14 cellular contexts compared by ENCODE assay signal in genomic region chr22:41907436-41908401, GRCh38. TPM values are rescaled to one million over a fixed set of nuclear protein-coding genes. Genes with fewer than 3 reads are reported as not detected.
DNase-seq lines count a peak whose midpoint lies in the region; ATAC-seq and TF ChIP-seq lines count a peak whose summit lies in the region.
"Had no signal": no experiment of that assay in that cellular context is flagged by ENCODE, and none has a peak within 500 bp of the region (broad histone marks: within the 10 kb centered on the region; RNA-seq: fewer than 3 reads in every experiment).

No MANE protein-coding gene starts in this region.

- TF ChIP-seq POLR2A in GM18951 (IDR thresholded peaks at IDR 0.05; ENCODE audit: extremely low read depth, insufficient read depth, insufficient read length) = peak; percentile 29

- peaks cover 8% of the 10 kb centered on the region for H3K27me3 ChIP-seq in CD4-positive, CD25-positive, alpha-beta regulatory T cell (ENCODE audit: control insufficient read depth, insufficient read depth, low read length)
- peaks cover 31% of the 10 kb centered on the region for H3K27me3 ChIP-seq in RWPE2 (ENCODE audit: insufficient read depth, poor library complexity, severe bottlenecking)

- H3K27ac Mint-ChIP-seq in CD4-positive, CD25-positive, alpha-beta regulatory T cell = peak overlapping the region in 2 of 3 donors; percentile 38 to 69
- H3K27ac Mint-ChIP-seq in immature natural killer cell = peak overlapping the region in 4 of 6 donors; percentile 65 to 81 (median 67)

- peaks cover 33% of the 10 kb centered on the region for H3K27me3 Mint-ChIP-seq in CD4-positive, CD25-positive, alpha-beta regulatory T cell
- peaks cover 7 to 16% (median 7%) of the 10 kb centered on the region in 3 donors for H3K27me3 Mint-ChIP-seq in immature natural killer cell (ENCODE audit: low read depth in 3 of 3)

- in situ Hi-C loops in GM18951 (cut with MboI; ENCODE audit: low sequenced_read_pairs, unreplicated experiment) = no loop called here

- DNase-seq in CD4-positive, CD25-positive, alpha-beta regulatory T cell = no peak
- DNase-seq in RWPE2 (ENCODE audit: low spot score) (no peak), immature natural killer cell (no peak), AG08395 (ENCODE audit: low spot score) (no peak), NCI-H2196 (lab: John Stamatoyannopoulos, UW; ENCODE audit: unreplicated experiment) (no peak)
- DNase-seq: Calu3; mesendoderm; NK-92 treated with Interleukin-12 subunit alpha and Interleukin-12 subunit beta, amount 100 ng/mL, for 24 hours; psoas muscle; stimulated activated CD4-positive, alpha-beta T cell treated with anti-CD3 and anti-CD28 coated beads, Interleukin-4, amount 100 ng/mL, for 24 hours had no signal

- no peak overlapping the region for H3K4me3 ChIP-seq in CD4-positive, CD25-positive, alpha-beta regulatory T cell (ENCODE audit: low read depth, low read length)
- no peak overlapping the region for H3K4me3 ChIP-seq in RWPE2 (ENCODE audit: severe bottlenecking)
- H3K4me3 ChIP-seq: psoas muscle had no signal

- ATAC-seq in CD4-positive, CD25-positive, alpha-beta regulatory T cell (ENCODE audit: low read depth in 2 of 2) = no peak
- ATAC-seq in RWPE2 (ENCODE audit: low read depth) (peak; percentile 11; the same call in 2 of the 3 replicates), GM18858 (IDR thresholded peaks at IDR 0.05; ENCODE audit: unreplicated experiment) (no peak), GM21529 (IDR thresholded peaks at IDR 0.05; ENCODE audit: unreplicated experiment) (no peak)
- ATAC-seq: psoas muscle had no signal

- peaks cover 40% of the 10 kb centered on the region for H3K4me1 ChIP-seq in CD4-positive, CD25-positive, alpha-beta regulatory T cell (ENCODE audit: control insufficient read depth, insufficient read depth, low read length, poor library complexity, severe bottlenecking)
- no peaks in the 10 kb centered on the region for H3K4me1 ChIP-seq in RWPE2 (ENCODE audit: insufficient read depth, poor library complexity, severe bottlenecking)

- H3K36me3 Mint-ChIP-seq in CD4-positive, CD25-positive, alpha-beta regulatory T cell = peaks cover 6% of the 10 kb centered on the region
- H3K36me3 Mint-ChIP-seq in immature natural killer cell = peaks cover 0 to 9% (median 5%) of the 10 kb centered on the region in 3 donors

- H3K9me3 Mint-ChIP-seq in CD4-positive, CD25-positive, alpha-beta regulatory T cell = peaks cover 0 to 3% (median 0%) of the 10 kb centered on the region in 7 donors
- H3K9me3 Mint-ChIP-seq in immature natural killer cell = no peaks in the 10 kb centered on the region

- peaks cover 7% of the 10 kb centered on the region for H3K36me3 ChIP-seq in CD4-positive, CD25-positive, alpha-beta regulatory T cell (ENCODE audit: control insufficient read depth, insufficient read depth, low read length)
- H3K36me3 ChIP-seq in RWPE2 (ENCODE audit: low read depth) = peaks cover 31% of the 10 kb centered on the region

- no peaks in the 10 kb centered on the region for H3K9me3 ChIP-seq in CD4-positive, CD25-positive, alpha-beta regulatory T cell (ENCODE audit: control insufficient read depth in 2 of 2, low read length in 2 of 2)
- no peaks in the 10 kb centered on the region for H3K9me3 ChIP-seq in RWPE2 (ENCODE audit: severe bottlenecking)
- H3K9me3 ChIP-seq: psoas muscle had no signal

- peaks cover 0 to 33% (median 8%) of the 10 kb centered on the region in 4 donors for H3K4me1 Mint-ChIP-seq in CD4-positive, CD25-positive, alpha-beta regulatory T cell
- peaks cover 26 to 27% of the 10 kb centered on the region in 2 donors for H3K4me1 Mint-ChIP-seq in immature natural killer cell

- TF ChIP-seq CTCF in RWPE2 (IDR thresholded peaks at IDR 0.05; ENCODE audit: poor library complexity, severe bottlenecking) = no peak

- no peak overlapping the region for H3K27ac ChIP-seq in CD4-positive, CD25-positive, alpha-beta regulatory T cell (ENCODE audit: insufficient read depth, low read length, poor library complexity, severe bottlenecking)
- no peak overlapping the region for H3K27ac ChIP-seq in RWPE2 (ENCODE audit: poor library complexity, severe bottlenecking)
- H3K27ac ChIP-seq: epithelial cell of prostate, psoas muscle had no signal

- H3K4me3 Mint-ChIP-seq in CD4-positive, CD25-positive, alpha-beta regulatory T cell = peak overlapping the region in 2 of 4 donors; percentile 13 to 74
- H3K4me3 Mint-ChIP-seq in immature natural killer cell = peak overlapping the region; percentile 21 to 82 (median 71)

RNA-seq across cellular contexts. Expression of gene SHISA8, which starts 7.2 kb away (rescaled TPM):
- 0.27 TPM for total RNA-seq in CD4-positive, CD25-positive, alpha-beta regulatory T cell
- under 1 TPM in 1 of 4 donors, not detected in 3; 0.28 TPM for polyA plus RNA-seq in CD4-positive, CD25-positive, alpha-beta regulatory T cell
- polyA plus RNA-seq in immature natural killer cell = not detected
- total RNA-seq: Calu3 had no signal
- polyA plus RNA-seq: psoas muscle had no signal

RNA-seq across cellular contexts. Expression of gene TNFRSF13C, which starts 18.9 kb away (rescaled TPM):
- total RNA-seq in CD4-positive, CD25-positive, alpha-beta regulatory T cell = 10.1 TPM
- polyA plus RNA-seq in CD4-positive, CD25-positive, alpha-beta regulatory T cell = 1 to 10 TPM; 1.2 to 3.6 (median 2.0) TPM
- not detected for polyA plus RNA-seq in immature natural killer cell

RNA-seq across cellular contexts. Expression of gene CENPM, which starts 39.2 kb away (rescaled TPM):
- 33.9 TPM for total RNA-seq in CD4-positive, CD25-positive, alpha-beta regulatory T cell
- 10 to 100 TPM; 52.9 to 75.7 (median 65.8) TPM for polyA plus RNA-seq in CD4-positive, CD25-positive, alpha-beta regulatory T cell
- polyA plus RNA-seq in immature natural killer cell = 1 to 10 TPM; 4.3 to 9.3 (median 5.5) TPM

Comparison
In these comparisons a context has a peak if more than half of its experiments do, and no peak if none do; other contexts are left out.
1. RNA of gene CENPM, which starts 39.2 kb away (polyA plus RNA-seq): 52.9 to 75.7 TPM in CD4-positive, CD25-positive, alpha-beta regulatory T cell; 4.3 to 9.3 TPM in immature natural killer cell; every median in the first group is over 4 times any median in the second.